Comparison of ENCODE assay signal across 6 cellular contexts in the genomic region with DNA sequence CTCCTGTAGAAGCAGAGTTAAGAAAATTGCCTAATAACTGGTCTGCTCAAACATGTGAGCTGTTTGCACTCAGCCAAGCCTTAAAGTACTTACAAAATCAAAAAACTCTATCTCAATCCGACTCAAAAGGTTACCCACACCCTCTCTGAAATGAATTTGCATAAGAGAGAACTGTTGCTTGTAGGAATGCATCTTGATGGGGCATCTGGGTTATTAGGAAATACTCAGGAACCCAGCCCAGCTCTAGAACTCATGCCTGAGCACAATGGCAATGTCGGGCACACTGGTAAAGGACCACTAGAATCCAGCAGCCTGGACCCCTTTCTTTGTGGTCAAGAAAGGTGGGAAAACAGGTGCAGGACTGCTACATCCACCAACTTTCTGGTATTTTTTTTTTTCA. TPM values are rescaled to one million over a fixed set of nuclear protein-coding genes. Genes with fewer than 3 reads are reported as not detected.
"Had no signal": no experiment of that assay in that cellular context is flagged by ENCODE, and none has a peak within 500 bp of the region (broad histone marks: within the 10 kb centered on the region; RNA-seq: fewer than 3 reads in every experiment).

No MANE protein-coding gene starts in this region.

RNA-seq across cellular contexts. Expression of a gene that starts 6.4 kb away (rescaled TPM):
- total RNA-seq: K562, M059J, NCI-H460, PC-3, Right ventricle myocardium superior, SJSA1 had no signal
